In genomic region chr16:57377080-57377841, GRCh38 we compare ENCODE assay signal across 8 cellular contexts. TPM values are rescaled to one million over a fixed set of nuclear protein-coding genes. Genes with fewer than 3 reads are reported as not detected.
DNase-seq lines count a peak whose midpoint lies in the region; ATAC-seq lines count a peak whose summit lies in the region.

No MANE protein-coding gene starts in this region.

- peak; percentile 82 for ATAC-seq in HG02852 (IDR thresholded peaks at IDR 0.05; ENCODE audit: unreplicated experiment)
- no peak for ATAC-seq in naive thymus-derived CD8-positive, alpha-beta T cell

- no peaks in the 10 kb centered on the region for H3K9me3 Mint-ChIP-seq in activated naive CD4-positive, alpha-beta T cell treated with anti-CD3 and anti-CD28 coated beads for 36 hours
- H3K9me3 Mint-ChIP-seq in naive thymus-derived CD8-positive, alpha-beta T cell = no peaks in the 10 kb centered on the region

- peaks cover 10% of the 10 kb centered on the region for H3K4me1 Mint-ChIP-seq in activated naive CD4-positive, alpha-beta T cell treated with anti-CD3 and anti-CD28 coated beads for 36 hours (ENCODE audit: low read depth)
- peaks cover 5 to 21% (median 8%) of the 10 kb centered on the region in 4 donors for H3K4me1 Mint-ChIP-seq in naive thymus-derived CD8-positive, alpha-beta T cell

- CTCF ChIA-PET in activated naive CD4-positive, alpha-beta T cell treated with anti-CD3 and anti-CD28 coated beads for 36 hours (lab: Charles Lee) = interaction anchor here (1.3 to 1.6 kb wide), 2 partner anchors 42 to 76 kb away, joined by 3 to 6 read pairs; no protein-coding TSS in a partner anchor

- in situ Hi-C loops in SK-MEL-5 (cut with HindIII; ENCODE audit: low pct_unique_long_range_greater_than_20kb, low sequenced_read_pairs) = no loop called here

- H3K36me3 Mint-ChIP-seq in activated naive CD4-positive, alpha-beta T cell treated with anti-CD3 and anti-CD28 coated beads for 36 hours (ENCODE audit: low read depth) = no peaks in the 10 kb centered on the region
- no peaks in the 10 kb centered on the region for H3K36me3 Mint-ChIP-seq in naive thymus-derived CD8-positive, alpha-beta T cell

- no peak overlapping the region for H3K4me3 Mint-ChIP-seq in activated naive CD4-positive, alpha-beta T cell treated with anti-CD3 and anti-CD28 coated beads for 36 hours
- H3K4me3 Mint-ChIP-seq in naive thymus-derived CD8-positive, alpha-beta T cell = no peak overlapping the region

- intact Hi-C loops in activated naive CD4-positive, alpha-beta T cell treated with anti-CD3 and anti-CD28 coated beads for 36 hours (cut with micrococcal nuclease) = loop anchor here (2.0 kb wide), 1 partner anchor 76 kb away; no protein-coding TSS in a partner anchor

- POLR2A ChIA-PET in naive thymus-derived CD8-positive, alpha-beta T cell (lab: Charles Lee) = no interaction called here

- DNase-seq in activated naive CD4-positive, alpha-beta T cell treated with anti-CD3 and anti-CD28 coated beads for 36 hours = peak; percentile 40
- DNase-seq in activated naive CD4-positive, alpha-beta T cell (lab: John Stamatoyannopoulos, UW) = no peak
- DNase-seq in SK-MEL-5 (ENCODE audit: low read depth, low spot score) (peak; percentile 28), kidney glomerular epithelial cell (lab: John Stamatoyannopoulos, UW) (peak; percentile 8), NCI-H1048 (lab: John Stamatoyannopoulos, UW) (no peak), NCI-H774 (lab: John Stamatoyannopoulos, UW) (no peak)
- DNase-seq in naive thymus-derived CD8-positive, alpha-beta T cell = no peak

- H3K27ac Mint-ChIP-seq in activated naive CD4-positive, alpha-beta T cell treated with anti-CD3 and anti-CD28 coated beads for 36 hours = no peak overlapping the region
- H3K27ac Mint-ChIP-seq in naive thymus-derived CD8-positive, alpha-beta T cell = peak overlapping the region in 2 of 10 donors; percentile 49 to 56

- H3K27me3 Mint-ChIP-seq in activated naive CD4-positive, alpha-beta T cell treated with anti-CD3 and anti-CD28 coated beads for 36 hours (ENCODE audit: low read depth) = no peaks in the 10 kb centered on the region
- no peaks in the 10 kb centered on the region for H3K27me3 Mint-ChIP-seq in naive thymus-derived CD8-positive, alpha-beta T cell

RNA-seq across cellular contexts. Expression of gene CX3CL1, which starts 5.0 kb away (rescaled TPM):
- not detected for total RNA-seq in activated naive CD4-positive, alpha-beta T cell treated with anti-CD3 and anti-CD28 coated beads for 36 hours
- total RNA-seq in SK-MEL-5 (2014; rRNA removed; shearing (Covaris generic)) = 5.0 and 5.2 TPM in 2 replicates
- 10.8 and 11.3 TPM in 2 replicates for polyA plus RNA-seq in SK-MEL-5 (2015; cell fraction: cytosol; rRNA removed)
- 0.49 and 2.5 TPM in 2 replicates for polyA plus RNA-seq in SK-MEL-5 (2015; cell fraction: nucleus; rRNA removed)
- not detected for total RNA-seq in naive thymus-derived CD8-positive, alpha-beta T cell
- polyA plus RNA-seq in naive thymus-derived CD8-positive, alpha-beta T cell = not detected

RNA-seq across cellular contexts. Expression of gene CCL22, which starts 18.7 kb away (rescaled TPM):
- 1 to 10 TPM in 1 of 2 experiments, under 1 TPM in 1; 0.72 to 1.0 TPM for total RNA-seq in activated naive CD4-positive, alpha-beta T cell treated with anti-CD3 and anti-CD28 coated beads for 36 hours
- total RNA-seq in SK-MEL-5 (2014; rRNA removed; shearing (Covaris generic)) = not detected in 2 replicates
- polyA plus RNA-seq in SK-MEL-5 (2015; cell fraction: cytosol; rRNA removed) = not detected in 2 replicates
- polyA plus RNA-seq in SK-MEL-5 (2015; cell fraction: nucleus; rRNA removed) = not detected in 2 replicates
- total RNA-seq in naive thymus-derived CD8-positive, alpha-beta T cell = 1 to 10 TPM; 6.5 TPM
- polyA plus RNA-seq in naive thymus-derived CD8-positive, alpha-beta T cell = not detected

RNA-seq across cellular contexts. Expression of gene CCL17, which starts 27.3 kb away (rescaled TPM):
- total RNA-seq in activated naive CD4-positive, alpha-beta T cell treated with anti-CD3 and anti-CD28 coated beads for 36 hours = not detected
- 1.8 and 2.1 TPM in 2 replicates for total RNA-seq in SK-MEL-5 (2014; rRNA removed; shearing (Covaris generic))
- 0.33 and 1.4 TPM in 2 replicates for polyA plus RNA-seq in SK-MEL-5 (2015; cell fraction: cytosol; rRNA removed)
- 1.6 TPM in 1 of 2 replicates, not detected in the other for polyA plus RNA-seq in SK-MEL-5 (2015; cell fraction: nucleus; rRNA removed)
- not detected for total RNA-seq in naive thymus-derived CD8-positive, alpha-beta T cell
- polyA plus RNA-seq in naive thymus-derived CD8-positive, alpha-beta T cell = not detected

Comparison
In these comparisons a context has a peak if more than half of its experiments do, and no peak if none do; other contexts are left out.
1. DNase-seq: peak in activated naive CD4-positive, alpha-beta T cell treated with anti-CD3 and anti-CD28 coated beads for 36 hours (single experiment), SK-MEL-5 (single experiment) and kidney glomerular epithelial cell (single experiment); none in activated naive CD4-positive, alpha-beta T cell (0 of 4), NCI-H1048 (single experiment), NCI-H774 (single experiment) and naive thymus-derived CD8-positive, alpha-beta T cell (0 of 10).